ENCODE assay signal across 8 cellular contexts in genomic region chr5:138653502-138653901, GRCh38.
DNase-seq lines count a peak whose midpoint lies in the region; ATAC-seq, FAIRE-seq and TF ChIP-seq lines count a peak whose summit lies in the region.

No MANE protein-coding gene starts in this region.

- peak; percentile 38 for TF ChIP-seq CTCF in DND-41 (IDR thresholded peaks at IDR 0.05; ENCODE audit: borderline replicate concordance, extremely low read depth, low read length, poor library complexity, severe bottlenecking)
- peak; percentile 47; the same call in 2 of the 3 replicates for TF ChIP-seq CTCF in H9 (conservative IDR thresholded peaks at IDR 0.05)
- peak; percentile 77 for TF ChIP-seq CTCF in WERI-Rb-1 (IDR thresholded peaks at IDR 0.05; ENCODE audit: low read depth, low read length)
- peak; percentile 53 to 79 (median 71) for TF ChIP-seq CTCF in keratinocyte (optimal IDR thresholded peaks at IDR 0.05 in 1 of 3, IDR thresholded peaks at IDR 0.05 in 1 of 3, conservative IDR thresholded peaks at IDR 0.05 in 1 of 3; ENCODE audit: extremely low read depth in 1 of 3, insufficient read depth in 2 of 3, low read length in 3 of 3)
- TF ChIP-seq CTCF in gastrocnemius medialis (IDR thresholded peaks at IDR 0.05 in 4 of 5, conservative IDR thresholded peaks at IDR 0.05 in 1 of 5) = no peak

- no peak overlapping the region for H3K4me3 ChIP-seq in DND-41 (ENCODE audit: low read depth in 1 of 2, low read length in 2 of 2)
- H3K4me3 ChIP-seq in WERI-Rb-1 (ENCODE audit: low read depth, low read length) = no peak overlapping the region
- no peak overlapping the region for H3K4me3 ChIP-seq in keratinocyte (ENCODE audit: control insufficient read depth in 2 of 3, extremely low read depth in 1 of 3, insufficient read depth in 2 of 3, low read depth in 1 of 3, low read length in 3 of 3)
- H3K4me3 ChIP-seq in gastrocnemius medialis = no peak overlapping the region

- no peak overlapping the region for H4K5ac ChIP-seq in H9 (ENCODE audit: insufficient read length, low read depth, low read length)

- no peak overlapping the region for H3K23ac ChIP-seq in H9 (ENCODE audit: insufficient read length, low read depth, low read length)

- H3K9ac ChIP-seq in DND-41 (ENCODE audit: low read depth, low read length) = no peak overlapping the region
- H3K9ac ChIP-seq in H9 (ENCODE audit: extremely low read depth, insufficient read length, low read length) = no peak overlapping the region
- H3K9ac ChIP-seq in keratinocyte (ENCODE audit: control insufficient read depth, extremely low read depth, insufficient read depth, low read length) = no peak overlapping the region

- no peak overlapping the region for H3K4me2 ChIP-seq in DND-41 (ENCODE audit: insufficient read depth, low read length)
- no peak overlapping the region for H3K4me2 ChIP-seq in H9 (ENCODE audit: insufficient read depth, insufficient read length, low read length)
- H3K4me2 ChIP-seq in keratinocyte (ENCODE audit: control insufficient read depth, extremely low read depth, insufficient read depth, low read depth, low read length) = no peak overlapping the region

- no peaks in the 10 kb centered on the region for H3K23me2 ChIP-seq in H9 (ENCODE audit: insufficient read length, low read depth, low read length, poor library complexity, severe bottlenecking)

- no peak overlapping the region for H3K27ac ChIP-seq in DND-41 (ENCODE audit: low read length)
- no peak overlapping the region for H3K27ac ChIP-seq in H9 (ENCODE audit: insufficient read length, low read depth, low read length)
- no peak overlapping the region for H3K27ac ChIP-seq in WERI-Rb-1
- no peak overlapping the region for H3K27ac ChIP-seq in keratinocyte (ENCODE audit: control insufficient read depth, insufficient read depth, low read length)
- H3K27ac ChIP-seq in gastrocnemius medialis = no peak overlapping the region

- DNase-seq in DND-41 (no peak), H9 (no peak), WERI-Rb-1 (peak; percentile 53), keratinocyte (ENCODE audit: low read depth, low spot score) (no peak), gastrocnemius medialis (no peak), urothelium cell line (ENCODE audit: low spot score) (no peak), T-cell (no peak)

- H3K9me3 Mint-ChIP-seq in H9 (no peaks in the 10 kb centered on the region), T-cell (no peaks in the 10 kb centered on the region)

- no peak overlapping the region for H2BK20ac ChIP-seq in H9 (ENCODE audit: low read depth, low read length, poor library complexity, severe bottlenecking)

- H3K9me3 ChIP-seq in DND-41 (ENCODE audit: insufficient read depth, low read length, severe bottlenecking) = no peaks in the 10 kb centered on the region
- H3K9me3 ChIP-seq in H9 (ENCODE audit: control insufficient read depth, low read depth, low read length) = no peaks in the 10 kb centered on the region
- H3K9me3 ChIP-seq in WERI-Rb-1 (ENCODE audit: severe bottlenecking) = no peaks in the 10 kb centered on the region
- no peaks in the 10 kb centered on the region for H3K9me3 ChIP-seq in keratinocyte (ENCODE audit: control insufficient read depth, low read depth, low read length)
- H3K9me3 ChIP-seq in gastrocnemius medialis = no peaks in the 10 kb centered on the region

- H2AK5ac ChIP-seq in H9 (ENCODE audit: insufficient read length, low read length) = no peak overlapping the region

- H3K4me1 ChIP-seq in DND-41 (ENCODE audit: insufficient read depth, low read length) (peaks cover 16% of the 10 kb centered on the region), H9 (ENCODE audit: insufficient read depth, low read length) (peaks cover 5% of the 10 kb centered on the region), keratinocyte (ENCODE audit: control insufficient read depth, extremely low read depth, insufficient read depth, low read length) (peaks cover 10% of the 10 kb centered on the region), gastrocnemius medialis (no peaks in the 10 kb centered on the region)

- H3K79me1 ChIP-seq in H9 (ENCODE audit: insufficient read depth, low read depth, low read length, poor library complexity, severe bottlenecking) = no peaks in the 10 kb centered on the region

- no peak overlapping the region for H3K56ac ChIP-seq in H9 (ENCODE audit: insufficient read length, low read depth, low read length)

- WGBS in H9 (ENCODE audit: extremely low coverage, insufficient read length, low lambda C conversion rate) = no CpG with 5 or more reads among the region's 4 CpGs

- H3K9me1 ChIP-seq in keratinocyte (ENCODE audit: control insufficient read depth, extremely low read depth, insufficient read depth, low read length) = no peaks in the 10 kb centered on the region

- H3K4me1 Mint-ChIP-seq in H9 (peaks cover 47 to 56% of the 10 kb centered on the region in 2 experiments), T-cell (peaks cover 19 to 33% (median 30%) of the 10 kb centered on the region in 3 donors)

- H4K20me1 ChIP-seq in DND-41 (ENCODE audit: insufficient read depth, low read length) (peaks cover 67% of the 10 kb centered on the region), H9 (ENCODE audit: control insufficient read depth, insufficient read depth, insufficient read length) (no peaks in the 10 kb centered on the region), keratinocyte (ENCODE audit: control insufficient read depth, extremely low read depth, insufficient read depth, low read length) (no peaks in the 10 kb centered on the region)

- H3K4me3 Mint-ChIP-seq in H9 = no peak overlapping the region
- no peak overlapping the region for H3K4me3 Mint-ChIP-seq in T-cell

- no peak overlapping the region for H2BK15ac ChIP-seq in H9 (ENCODE audit: low read depth, low read length)

- no peak overlapping the region for H2BK5ac ChIP-seq in H9 (ENCODE audit: insufficient read length, low read length)

- H3K18ac ChIP-seq in H9 (ENCODE audit: insufficient read length, low read depth, low read length) = no peak overlapping the region

- H3K27me3 ChIP-seq in DND-41 (ENCODE audit: insufficient read depth, low read length, poor library complexity) (peaks cover 56% of the 10 kb centered on the region), H9 (ENCODE audit: insufficient read depth, low read length) (no peaks in the 10 kb centered on the region), WERI-Rb-1 (ENCODE audit: insufficient read depth, low read depth, severe bottlenecking) (no peaks in the 10 kb centered on the region), keratinocyte (ENCODE audit: control insufficient read depth, extremely low read depth, insufficient read depth, low read length) (no peaks in the 10 kb centered on the region), gastrocnemius medialis (no peaks in the 10 kb centered on the region)

- no peaks in the 10 kb centered on the region for H3K27me3 Mint-ChIP-seq in H9 (ENCODE audit: low read depth)
- H3K27me3 Mint-ChIP-seq in T-cell = peaks cover 80 to 92% of the 10 kb centered on the region in 2 donors

- H3K27ac Mint-ChIP-seq in H9 (peak overlapping the region in 1 of 3 experiments; percentile 9; a peak in 1 of 7 replicates), T-cell (no peak overlapping the region)

- no peak overlapping the region for H4K91ac ChIP-seq in H9 (ENCODE audit: insufficient read length, low read depth, low read length)

- H3K36me3 Mint-ChIP-seq in H9 (ENCODE audit: insufficient read depth in 1 of 3, low read depth in 3 of 3) = no peaks in the 10 kb centered on the region
- no peaks in the 10 kb centered on the region for H3K36me3 Mint-ChIP-seq in T-cell

- FAIRE-seq in keratinocyte (lab: Jason Lieb, UNC) = no peak
- no peak for FAIRE-seq in urothelium cell line (lab: Jason Lieb, UNC)

- CTCF ChIA-PET in T-cell (lab: Charles Lee) = interaction anchor here in 1 of 2 donors (0.5 to 0.8 kb wide), 2 partner anchors 74 to 219 kb away, joined by 3 to 4 read pairs; no protein-coding TSS in a partner anchor

- H3K36me3 ChIP-seq in DND-41 (ENCODE audit: insufficient read depth, low read length) (no peaks in the 10 kb centered on the region), WERI-Rb-1 (no peaks in the 10 kb centered on the region), keratinocyte (ENCODE audit: control insufficient read depth in 2 of 2, extremely low read depth in 1 of 2, insufficient read depth in 2 of 2, low read length in 2 of 2) (no peaks in the 10 kb centered on the region), gastrocnemius medialis (no peaks in the 10 kb centered on the region)

- dilution Hi-C loops in keratinocyte (cut with MboI; ENCODE audit: extremely low pct_ligation_motif_present, low sequenced_read_pairs) = no loop called here

- H2BK12ac ChIP-seq in H9 (ENCODE audit: insufficient read length, low read depth, low read length) = no peak overlapping the region

- H2AFZ ChIP-seq in DND-41 (ENCODE audit: low read depth, low read length) (no peak overlapping the region), H9 (ENCODE audit: low read length) (no peak overlapping the region), keratinocyte (ENCODE audit: control insufficient read depth, low read length) (no peak overlapping the region)

- no peak for ATAC-seq in DND-41 (ENCODE audit: insufficient read depth, low read depth)
- ATAC-seq in HG02759 (IDR thresholded peaks at IDR 0.05; ENCODE audit: unreplicated experiment) = no peak
- ATAC-seq in gastrocnemius medialis = no peak
- ATAC-seq in T-cell (replicated peaks in 1 of 4) = no peak

- H3K4ac ChIP-seq in H9 (ENCODE audit: low read depth, low read length) = no peak overlapping the region

- in situ Hi-C loops in gastrocnemius medialis (cut with MboI; ENCODE audit: low sequenced_read_pairs in 4 of 4) = no loop called here

- no peak overlapping the region for H3K14ac ChIP-seq in H9 (ENCODE audit: insufficient read depth, low read length)

- H2BK120ac ChIP-seq in H9 (ENCODE audit: low read depth, low read length, poor library complexity, severe bottlenecking) = no peak overlapping the region

- no peak overlapping the region for H3T11ph ChIP-seq in H9 (ENCODE audit: low read length)

- H3K79me2 ChIP-seq in DND-41 (ENCODE audit: insufficient read depth, low read length) (no peaks in the 10 kb centered on the region), H9 (ENCODE audit: insufficient read depth, low read length) (no peaks in the 10 kb centered on the region), keratinocyte (ENCODE audit: control insufficient read depth, insufficient read depth, low read length) (no peaks in the 10 kb centered on the region)

- POLR2A ChIA-PET in T-cell (lab: Charles Lee) = interaction anchor here in 1 of 2 donors (0.5 to 0.6 kb wide), 2 partner anchors 60 to 282 kb away, joined by 3 to 5 read pairs; no protein-coding TSS in a partner anchor

- intact Hi-C loops in gastrocnemius medialis (cut with DNase I; ENCODE audit: low total_unique reads) = no loop called here

- H4K8ac ChIP-seq in H9 (replicated peaks; ENCODE audit: insufficient read length, low read depth, low read length) = no peak overlapping the region

- TF ChIP-seq POLR2A in gastrocnemius medialis (IDR thresholded peaks at IDR 0.05) = no peak

Comparison
In these comparisons a context has a peak if more than half of its experiments do, and no peak if none do; other contexts are left out.
1. CTCF ChIP-seq: peak in DND-41 (single experiment), H9 (single experiment), WERI-Rb-1 (single experiment) and keratinocyte (3 of 3); none in gastrocnemius medialis (0 of 5).